Comparison of ENCODE assay signal across 8 cellular contexts in genomic region chr18:7116001-7116831, GRCh38. TPM values are rescaled to one million over a fixed set of nuclear protein-coding genes. Genes with fewer than 3 reads are reported as not detected.
DNase-seq lines count a peak whose midpoint lies in the region; ATAC-seq and TF ChIP-seq lines count a peak whose summit lies in the region.

No MANE protein-coding gene starts in this region.

- H3K9me3 ChIP-seq in trophoblast cell (ENCODE audit: insufficient read depth, low read depth, low read length) = no peaks in the 10 kb centered on the region

- no peak overlapping the region for H3K23ac ChIP-seq in trophoblast cell (ENCODE audit: low read length)

- no peak overlapping the region for H2BK120ac ChIP-seq in trophoblast cell (ENCODE audit: insufficient read depth, low read length, poor library complexity)

- no peak overlapping the region for H4K8ac ChIP-seq in trophoblast cell (ENCODE audit: low read depth, low read length)

- no CpG with 5 or more reads among the region's 25 CpGs for WGBS in trophoblast cell (ENCODE audit: extremely low coverage, insufficient coverage, insufficient read length)

- peak; percentile 74 for DNase-seq in DMS53 (lab: John Stamatoyannopoulos, UW)
- peak; percentile 47 to 74 for DNase-seq in NCI-H526 (lab: John Stamatoyannopoulos, UW)
- DNase-seq in fibroblast of mammary gland (ENCODE audit: low read depth) = peak; percentile 25
- DNase-seq in trophoblast cell = peak in 1 of 2 donors; percentile 14
- DNase-seq in MV-4-11 (lab: John Stamatoyannopoulos, UW) = no peak
- DNase-seq in HUDEP-2 (lab: John Stamatoyannopoulos, UW; ENCODE audit: unreplicated experiment in 76 of 76) = no peak
- DNase-seq in left colon = no peak
- no peak for DNase-seq in activated T-cell treated with anti-CD3 and anti-CD28 coated beads, Interleukin-2, amount 50 U/mL, for 1 hour

- no peak for ATAC-seq in left colon

- no peak overlapping the region for H4K91ac ChIP-seq in trophoblast cell (ENCODE audit: low read depth, low read length)

- H3K79me2 ChIP-seq in trophoblast cell (ENCODE audit: control insufficient read depth, insufficient read depth, low read length, poor library complexity) = peaks cover 17% of the 10 kb centered on the region

- no peak overlapping the region for H3K9ac ChIP-seq in trophoblast cell (ENCODE audit: low read length)

- peak overlapping the region; percentile 98 for H3K4me2 ChIP-seq in trophoblast cell (ENCODE audit: low read length)

- no peaks in the 10 kb centered on the region for H3K27me3 ChIP-seq in trophoblast cell (ENCODE audit: insufficient read depth, low read length)

- H2AFZ ChIP-seq in trophoblast cell (ENCODE audit: insufficient read depth, low read length, poor library complexity) = peak overlapping the region; percentile 17

- no peak overlapping the region for H2BK12ac ChIP-seq in trophoblast cell (ENCODE audit: low read length)

- no peak overlapping the region for H4K12ac ChIP-seq in trophoblast cell (ENCODE audit: low read depth, low read length)

- H2AK5ac ChIP-seq in trophoblast cell (ENCODE audit: low read length) = no peak overlapping the region

- H2BK5ac ChIP-seq in trophoblast cell (ENCODE audit: low read depth, low read length, poor library complexity) = no peak overlapping the region

- peak overlapping the region; percentile 39 for H3K4ac ChIP-seq in trophoblast cell (ENCODE audit: low read depth, low read length)

- peaks cover 11% of the 10 kb centered on the region for H3K79me1 ChIP-seq in trophoblast cell (ENCODE audit: low read length)

- no peak overlapping the region for H3K18ac ChIP-seq in trophoblast cell (ENCODE audit: low read length)

- no peak for TF ChIP-seq CTCF in fibroblast of mammary gland (conservative IDR thresholded peaks at IDR 0.05; ENCODE audit: control insufficient read depth, insufficient read depth, low read depth, low read length)

- no peak overlapping the region for H3K14ac ChIP-seq in trophoblast cell (ENCODE audit: low read length)

- no peaks in the 10 kb centered on the region for H3K36me3 ChIP-seq in trophoblast cell (ENCODE audit: control insufficient read depth in 1 of 2, insufficient read depth in 2 of 2, low read length in 2 of 2)

- peak overlapping the region; percentile 58 for H3K4me3 ChIP-seq in fibroblast of mammary gland (ENCODE audit: control insufficient read depth, low read depth, low read length)
- peak overlapping the region; percentile 33 for H3K4me3 ChIP-seq in trophoblast cell (ENCODE audit: low read depth, low read length)

- peaks cover 3 to 11% of the 10 kb centered on the region in 2 experiments for H3K4me1 ChIP-seq in trophoblast cell (ENCODE audit: control insufficient read depth in 1 of 2, insufficient read depth in 2 of 2, low read length in 2 of 2)

- no peak overlapping the region for H3K27ac ChIP-seq in trophoblast cell (ENCODE audit: low read depth, low read length)

- intact Hi-C loops in left colon (cut with DNase I, micrococcal nuclease) = no loop called here

RNA-seq across cellular contexts. Expression of gene LAMA1, which starts 1.4 kb away (rescaled TPM):
- polyA plus RNA-seq in trophoblast cell (2013) = 113 and 116 TPM in 2 replicates
- 10 to 100 TPM in 1 of 2 donors, 1 to 10 TPM in 1; 6.9 to 13.4 TPM for total RNA-seq in left colon

Comparison
In these comparisons a context has a peak if more than half of its experiments do, and no peak if none do; other contexts are left out.
1. DNase-seq: peak in DMS53 (single experiment), NCI-H526 (2 of 2) and fibroblast of mammary gland (single experiment); none in MV-4-11 (single experiment), HUDEP-2 (0 of 76), left colon (0 of 2) and activated T-cell treated with anti-CD3 and anti-CD28 coated beads, Interleukin-2, amount 50 U/mL, for 1 hour (single experiment).